In genomic region chr14:74531011-74531410, GRCh38 we compare ENCODE assay signal across 29 cellular contexts.
"Had no signal": no experiment of that assay in that cellular context is flagged by ENCODE, and none has a peak within 500 bp of the region (broad histone marks: within the 10 kb centered on the region; RNA-seq: fewer than 3 reads in every experiment).

No MANE protein-coding gene starts in this region.

- H3K79me2 ChIP-seq: parathyroid adenoma had no signal

- H3K36me3 ChIP-seq: right atrium auricular region, stomach, upper lobe of right lung, WERI-Rb-1 had no signal

- H3K4me3 Mint-ChIP-seq: activated CD4-positive, alpha-beta memory T cell treated with anti-CD3 and anti-CD28 coated beads for 36 hours; activated CD4-positive, alpha-beta T cell treated with anti-CD3 and anti-CD28 coated beads, Interleukin-2, amount 10 ng/mL, durations not matched to agents 24 days and 14 days; central memory CD8-positive, alpha-beta T cell; immature natural killer cell; mesothelial cell of epicardium; naive B cell; nephron progenitor cell; stimulated activated memory B cell treated with anti-CD40 and anti-IgM and Interleukin-4, amounts not matched to agents 10 μg/mL and 1 μg/mL and 100 μg/mL, for 72 hours; T-helper 1 cell treated with Interleukin-12 subunit alpha and Interleukin-12 subunit beta and Interleukin-4 antibody, amounts not matched to agents 30 μg/mL and 1 μg/mL, for 36 hours had no signal

- H3K27ac Mint-ChIP-seq: activated CD4-positive, alpha-beta memory T cell treated with anti-CD3 and anti-CD28 coated beads for 36 hours; activated CD4-positive, alpha-beta T cell treated with anti-CD3 and anti-CD28 coated beads, Interleukin-2, amount 10 ng/mL, durations not matched to agents 24 days and 14 days; immature natural killer cell; mesothelial cell of epicardium; nephron progenitor cell; stimulated activated memory B cell treated with anti-CD40 and anti-IgM and Interleukin-4, amounts not matched to agents 10 μg/mL and 1 μg/mL and 100 μg/mL, for 72 hours; T-helper 1 cell treated with Interleukin-12 subunit alpha and Interleukin-12 subunit beta and Interleukin-4 antibody, amounts not matched to agents 30 μg/mL and 1 μg/mL, for 36 hours had no signal

- H3K27me3 ChIP-seq: heart left ventricle, right atrium auricular region, tibial artery, upper lobe of right lung had no signal

- H3K4me1 ChIP-seq: parathyroid adenoma, right atrium auricular region had no signal

- H3K4me1 Mint-ChIP-seq: immature natural killer cell had no signal

- H3K27ac ChIP-seq: heart left ventricle, parathyroid adenoma, right atrium auricular region, stomach, upper lobe of right lung, WERI-Rb-1 had no signal

- DNase-seq: activated CD4-positive, alpha-beta T cell treated with anti-CD3 and anti-CD28 coated beads, Interleukin-2, amount 10 ng/mL, durations not matched to agents 24 days and 14 days; activated CD4-positive, CD25-positive, alpha-beta regulatory T cell treated with anti-CD3 and anti-CD28 coated beads, Interleukin-2, amount 50 U/mL, for 72 hours; activated CD8-positive, alpha-beta memory T cell treated with anti-CD3 and anti-CD28 coated beads, Interleukin-2, amount 50 U/mL, for 4 hours; activated gamma-delta T cell; activated naive CD4-positive, alpha-beta T cell treated with anti-CD3 and anti-CD28 coated beads, Interleukin-2, amount 50 U/mL, for 16 hours; activated T-cell treated with anti-CD3 and anti-CD28 coated beads, Interleukin-2, amount 50 U/mL, for 1 hour; effector CD4-positive, alpha-beta T cell; hypothalamus; immature natural killer cell; kidney; naive B cell; nephron progenitor cell; stimulated activated CD4-positive, alpha-beta T cell treated with anti-CD3 and anti-CD28 coated beads, Interleukin-1b, Interleukin-23, amount 100 ng/mL, for 48 hours; stimulated activated CD4-positive, alpha-beta T cell treated with anti-CD3 and anti-CD28 coated beads, Interleukin-4, amount 100 ng/mL, for 4 hours; stimulated activated CD8-positive, alpha-beta memory T cell treated with anti-CD3 and anti-CD28 coated beads, Interleukin-4, amount 100 ng/mL, for 48 hours; T-helper 9 cell; tibial artery; upper lobe of right lung had no signal

- H3K27me3 Mint-ChIP-seq: activated CD4-positive, alpha-beta memory T cell treated with anti-CD3 and anti-CD28 coated beads for 36 hours; naive B cell had no signal

- H3K9me3 Mint-ChIP-seq: activated CD4-positive, alpha-beta memory T cell treated with anti-CD3 and anti-CD28 coated beads for 36 hours; activated CD4-positive, alpha-beta T cell treated with anti-CD3 and anti-CD28 coated beads, Interleukin-2, amount 10 ng/mL, durations not matched to agents 24 days and 14 days; central memory CD8-positive, alpha-beta T cell; immature natural killer cell; mesothelial cell of epicardium; naive B cell; nephron progenitor cell; stimulated activated memory B cell treated with anti-CD40 and anti-IgM and Interleukin-4, amounts not matched to agents 10 μg/mL and 1 μg/mL and 100 μg/mL, for 72 hours; T-helper 1 cell treated with Interleukin-12 subunit alpha and Interleukin-12 subunit beta and Interleukin-4 antibody, amounts not matched to agents 30 μg/mL and 1 μg/mL, for 36 hours had no signal

- H3K4me3 ChIP-seq: heart left ventricle, right atrium auricular region, smooth muscle cell, stomach, tibial artery, upper lobe of right lung had no signal

- H3K9ac ChIP-seq: parathyroid adenoma had no signal

- ATAC-seq: stimulated activated memory B cell treated with anti-CD40 and anti-IgM and Interleukin-4, amounts not matched to agents 10 μg/mL and 1 μg/mL and 100 μg/mL, for 72 hours had no signal

- H3K36me3 Mint-ChIP-seq: activated CD4-positive, alpha-beta memory T cell treated with anti-CD3 and anti-CD28 coated beads for 36 hours; immature natural killer cell; mesothelial cell of epicardium; naive B cell; stimulated activated memory B cell treated with anti-CD40 and anti-IgM and Interleukin-4, amounts not matched to agents 10 μg/mL and 1 μg/mL and 100 μg/mL, for 72 hours had no signal

- FAIRE-seq: kidney had no signal

- H2AFZ ChIP-seq: parathyroid adenoma had no signal

- H3K4me2 ChIP-seq: smooth muscle cell had no signal

- H3K9me3 ChIP-seq: heart left ventricle, right atrium auricular region, stomach, tibial artery, upper lobe of right lung had no signal
